1 cellular context compared by ENCODE assay signal in genomic region chr6:41073203-41073967, GRCh38.
A peak's percentile ranks its signal among the peaks of the same experiment; 100 is the strongest.
TF ChIP-seq lines count a peak whose summit lies in the region.

No MANE protein-coding gene starts in this region.

TF ChIP-seq in K562, 482 proteins besides CTCF, POLR2A, EP300 and RAD21 (continued from another document and continues in another):
- TF ChIP-seq ZBTB5 (IDR thresholded peaks at IDR 0.05) (no peak), KDM2B (CRISPR knock-in tag; IDR thresholded peaks at IDR 0.05) (no peak), UBTF (IDR thresholded peaks at IDR 0.05; ENCODE audit: borderline replicate concordance in 1 of 2, low read depth in 2 of 2, low read length in 2 of 2) (peak; percentile 98 to 99), ERF (CRISPR knock-in tag; IDR thresholded peaks at IDR 0.05) (peak; percentile 76; the same call in 1 of the 2 replicates), CGGBP1 (CRISPR knock-in tag; IDR thresholded peaks at IDR 0.05) (no peak), ZZZ3 (IDR thresholded peaks at IDR 0.05) (no peak), PTBP1 (IDR thresholded peaks at IDR 0.05; ENCODE audit: low read depth, low read length) (no peak), GATA2 (CRISPR knock-in tag; IDR thresholded peaks at IDR 0.05) (no peak), PML (IDR thresholded peaks at IDR 0.05; ENCODE audit: low read length) (peak; percentile 79), HES1 (IDR thresholded peaks at IDR 0.05; ENCODE audit: low read depth) (no peak), NR2C2 (CRISPR knock-in tag; IDR thresholded peaks at IDR 0.05) (no peak), NR2C2 (tag; IDR thresholded peaks at IDR 0.05) (no peak), ZFP91 (CRISPR knock-in tag; IDR thresholded peaks at IDR 0.05) (no peak), BRF2 (IDR thresholded peaks at IDR 0.05; ENCODE audit: borderline replicate concordance, insufficient read depth, insufficient read length) (no peak), RBBP5 (IDR thresholded peaks at IDR 0.05; ENCODE audit: borderline replicate concordance, insufficient read depth, low read length, poor library complexity, severe bottlenecking) (peak; percentile 68), HDAC8 (tag; IDR thresholded peaks at IDR 0.05) (no peak), ZNF134 (CRISPR knock-in tag; conservative IDR thresholded peaks at IDR 0.05) (no peak), PPARD (CRISPR knock-in tag; IDR thresholded peaks at IDR 0.05) (no peak), CREB3 (tag; conservative IDR thresholded peaks at IDR 0.05; ENCODE audit: low read depth) (no peak), MEF2A (IDR thresholded peaks at IDR 0.05; ENCODE audit: control insufficient read depth, low read depth, low read length) (no peak), TCF3 (CRISPR knock-in tag; IDR thresholded peaks at IDR 0.05) (no peak; the same call in 1 of the 2 replicates), ZBTB1 (CRISPR knock-in tag; IDR thresholded peaks at IDR 0.05; ENCODE audit: borderline replicate concordance, low read depth) (0 out of 2 replicates have a peak, but pooled peaks have one; percentile 11), ZNF384 (IDR thresholded peaks at IDR 0.05; ENCODE audit: low read depth, low read length) (no peak), RFX7 (CRISPR knock-in tag; IDR thresholded peaks at IDR 0.05) (no peak), RNF2 (IDR thresholded peaks at IDR 0.05) (peak; percentile 76; the same call in 1 of the 2 replicates), ZNF592 (IDR thresholded peaks at IDR 0.05) (no peak), E2F3 (CRISPR knock-in tag; IDR thresholded peaks at IDR 0.05) (no peak), ATF2 (CRISPR knock-in tag; IDR thresholded peaks at IDR 0.05) (no peak), ZNF280A (IDR thresholded peaks at IDR 0.05; ENCODE audit: low read depth, partially characterized antibody) (no peak), KLF16 (IDR thresholded peaks at IDR 0.05) (no peak), PATZ1 (CRISPR knock-in tag; IDR thresholded peaks at IDR 0.05; ENCODE audit: borderline replicate concordance) (no peak), SRSF9 (IDR thresholded peaks at IDR 0.05; ENCODE audit: borderline replicate concordance, low read depth, low read length) (no peak), POLR2B (IDR thresholded peaks at IDR 0.05; ENCODE audit: low read depth, partially characterized antibody) (peak; percentile 95), PRPF4 (IDR thresholded peaks at IDR 0.05; ENCODE audit: insufficient read depth, low read depth, low read length, poor library complexity, severe bottlenecking) (peak; percentile 86), ZBTB9 (CRISPR knock-in tag; IDR thresholded peaks at IDR 0.05) (peak; percentile 77), ZNF79 (CRISPR knock-in tag; IDR thresholded peaks at IDR 0.05; ENCODE audit: low read depth) (no peak), ARNT (IDR thresholded peaks at IDR 0.05) (no peak), ATF1 (CRISPR knock-in tag; IDR thresholded peaks at IDR 0.05) (no peak), ATF1 (tag; IDR thresholded peaks at IDR 0.05) (peak; percentile 78; the same call in 1 of the 2 replicates)
